Comparison of ENCODE assay signal across 13 cellular contexts in genomic region chr1:30745834-30746208, GRCh38. TPM values are rescaled to one million over a fixed set of nuclear protein-coding genes. Genes with fewer than 3 reads are reported as not detected.
DNase-seq lines count a peak whose midpoint lies in the region; ATAC-seq and TF ChIP-seq lines count a peak whose summit lies in the region.
"Had no signal": no experiment of that assay in that cellular context is flagged by ENCODE, and none has a peak within 500 bp of the region (broad histone marks: within the 10 kb centered on the region; RNA-seq: fewer than 3 reads in every experiment).

No MANE protein-coding gene starts in this region.

- no peaks in the 10 kb centered on the region for H3K27me3 ChIP-seq in hepatocyte

- H3K4me2 ChIP-seq in hepatocyte, result no peak overlapping the region
- H3K4me2 ChIP-seq: A549 had no signal

- no peaks in the 10 kb centered on the region for H3K27me3 Mint-ChIP-seq in activated CD4-positive, alpha-beta T cell treated with anti-CD3 and anti-CD28 coated beads, Interleukin-2, amount 10 ng/mL, durations not matched to agents 24 days and 14 days
- no peaks in the 10 kb centered on the region for H3K27me3 Mint-ChIP-seq in T-helper 17 cell

- peak overlapping the region; percentile 89 for H3K4me3 Mint-ChIP-seq in activated CD4-positive, alpha-beta T cell treated with anti-CD3 and anti-CD28 coated beads, Interleukin-2, amount 10 ng/mL, durations not matched to agents 24 days and 14 days
- H3K4me3 Mint-ChIP-seq in T-helper 17 cell, result peak overlapping the region; percentile 100

- H3K27ac ChIP-seq in hepatocyte, result peak overlapping the region; percentile 80
- peak overlapping the region; percentile 99 for H3K27ac ChIP-seq in substantia nigra (ENCODE audit: low read depth, low read length, poor library complexity, severe bottlenecking)
- H3K27ac ChIP-seq: A549 had no signal

- no peaks in the 10 kb centered on the region for H3K9me2 ChIP-seq in hepatocyte (replicated peaks; ENCODE audit: insufficient read depth)

- DNase-seq in activated CD4-positive, alpha-beta T cell treated with anti-CD3 and anti-CD28 coated beads, Interleukin-2, amount 10 ng/mL, durations not matched to agents 24 days and 14 days, result peak; percentile 73
- DNase-seq in activated CD4-positive, alpha-beta T cell treated with anti-CD3 and anti-CD28 coated beads for 48 hours, result no peak
- DNase-seq in T-helper 17 cell, result no peak
- DNase-seq in hepatocyte (ENCODE audit: low spot score), result no peak
- no peak for DNase-seq in substantia nigra (lab: John Stamatoyannopoulos, UW)
- DNase-seq in putamen (ENCODE audit: low spot score), result no peak
- no peak for DNase-seq in inferior parietal cortex (ENCODE audit: extremely low spot score)
- DNase-seq: activated gamma-delta T cell; effector CD4-positive, alpha-beta T cell; GDM1; NCI-H1417 treated with DMSO at 0.1 percent for 48 hours had no signal

- no peaks in the 10 kb centered on the region for H3K79me2 ChIP-seq in hepatocyte

- H3K36me3 ChIP-seq in hepatocyte (replicated peaks; ENCODE audit: insufficient read depth, low read depth), result no peaks in the 10 kb centered on the region

- no peaks in the 10 kb centered on the region for H4K20me1 ChIP-seq in hepatocyte (ENCODE audit: insufficient read depth, poor library complexity, severe bottlenecking)

- peaks cover 43% of the 10 kb centered on the region for H3K36me3 Mint-ChIP-seq in activated CD4-positive, alpha-beta T cell treated with anti-CD3 and anti-CD28 coated beads, Interleukin-2, amount 10 ng/mL, durations not matched to agents 24 days and 14 days (ENCODE audit: low read depth)
- peaks cover 17% of the 10 kb centered on the region for H3K36me3 Mint-ChIP-seq in T-helper 17 cell (ENCODE audit: low read depth)

- peaks cover 17% of the 10 kb centered on the region for H3K4me1 ChIP-seq in hepatocyte (ENCODE audit: insufficient read depth)

- no peak overlapping the region for H3K4me3 ChIP-seq in hepatocyte
- H3K4me3 ChIP-seq: A549 had no signal

- TF ChIP-seq CTCF in hepatocyte (IDR thresholded peaks at IDR 0.05; ENCODE audit: poor library complexity), result no peak

- H3K9me3 ChIP-seq in T-helper 17 cell (ENCODE audit: control insufficient read depth, low read length, poor library complexity, severe bottlenecking), result no peaks in the 10 kb centered on the region
- no peaks in the 10 kb centered on the region for H3K9me3 ChIP-seq in hepatocyte (ENCODE audit: low read depth)
- H3K9me3 ChIP-seq: A549 had no signal

- WGBS in hepatocyte (ENCODE audit: low lambda C conversion rate, missing lambda C conversion rate), result 86% methylated on average over 4 of the region's 4 CpGs

- peak overlapping the region; percentile 99 for H3K27ac Mint-ChIP-seq in activated CD4-positive, alpha-beta T cell treated with anti-CD3 and anti-CD28 coated beads, Interleukin-2, amount 10 ng/mL, durations not matched to agents 24 days and 14 days
- H3K27ac Mint-ChIP-seq in T-helper 17 cell, result peak overlapping the region; percentile 100

- H2AFZ ChIP-seq in hepatocyte, result no peak overlapping the region

- H3K9me3 Mint-ChIP-seq in activated CD4-positive, alpha-beta T cell treated with anti-CD3 and anti-CD28 coated beads, Interleukin-2, amount 10 ng/mL, durations not matched to agents 24 days and 14 days, result no peaks in the 10 kb centered on the region

- peaks cover 95% of the 10 kb centered on the region for H3K4me1 Mint-ChIP-seq in activated CD4-positive, alpha-beta T cell treated with anti-CD3 and anti-CD28 coated beads, Interleukin-2, amount 10 ng/mL, durations not matched to agents 24 days and 14 days
- H3K4me1 Mint-ChIP-seq in T-helper 17 cell, result peaks cover 91% of the 10 kb centered on the region

- ATAC-seq in T-helper 17 cell (no peak), GM19455 (IDR thresholded peaks at IDR 0.05; ENCODE audit: unreplicated experiment) (no peak)
- ATAC-seq: A549 had no signal

- intact Hi-C loops in activated CD4-positive, alpha-beta T cell treated with anti-CD3 and anti-CD28 coated beads, Interleukin-2, amount 10 ng/mL, durations not matched to agents 24 days and 14 days (cut with micrococcal nuclease), result loop anchor here (2.0 to 10.0 kb wide), 2 partner anchors 13 to 319 kb away; partner anchors contain the start of gene PUM1

RNA-seq across cellular contexts. Expression of gene LAPTM5, which starts 11.8 kb away (rescaled TPM):
- 178 and 179 TPM in 2 replicates for total RNA-seq in activated CD4-positive, alpha-beta T cell treated with anti-CD3 and anti-CD28 coated beads, Interleukin-2, amount 10 ng/mL, durations not matched to agents 24 days and 14 days
- total RNA-seq in T-helper 17 cell, result 100 to 1,000 TPM; 563 to 601 TPM
- 3.2 and 5.1 TPM in 2 replicates for total RNA-seq in hepatocyte
- 2.6 and 5.4 TPM in 2 replicates for polyA plus RNA-seq in hepatocyte

RNA-seq across cellular contexts. Expression of gene MATN1, which starts 22.4 kb away (rescaled TPM):
- 0.50 and 0.54 TPM in 2 replicates for total RNA-seq in activated CD4-positive, alpha-beta T cell treated with anti-CD3 and anti-CD28 coated beads, Interleukin-2, amount 10 ng/mL, durations not matched to agents 24 days and 14 days
- total RNA-seq in T-helper 17 cell, result 1 to 10 TPM; 2.1 to 3.7 TPM
- 0.47 and 2.0 TPM in 2 replicates for total RNA-seq in hepatocyte
- polyA plus RNA-seq in hepatocyte, result 3.4 and 3.7 TPM in 2 replicates

Comparison
In these comparisons a context has a peak if more than half of its experiments do, and no peak if none do; other contexts are left out.
1. RNA of gene LAPTM5, which starts 11.8 kb away (total RNA-seq): 563 to 601 TPM in T-helper 17 cell and 178 to 179 TPM in activated CD4-positive, alpha-beta T cell treated with anti-CD3 and anti-CD28 coated beads, Interleukin-2, amount 10 ng/mL, durations not matched to agents 24 days and 14 days; 3.2 to 5.1 TPM in hepatocyte; every median in the first group is over 10 times any median in the second.